In the genomic region with DNA sequence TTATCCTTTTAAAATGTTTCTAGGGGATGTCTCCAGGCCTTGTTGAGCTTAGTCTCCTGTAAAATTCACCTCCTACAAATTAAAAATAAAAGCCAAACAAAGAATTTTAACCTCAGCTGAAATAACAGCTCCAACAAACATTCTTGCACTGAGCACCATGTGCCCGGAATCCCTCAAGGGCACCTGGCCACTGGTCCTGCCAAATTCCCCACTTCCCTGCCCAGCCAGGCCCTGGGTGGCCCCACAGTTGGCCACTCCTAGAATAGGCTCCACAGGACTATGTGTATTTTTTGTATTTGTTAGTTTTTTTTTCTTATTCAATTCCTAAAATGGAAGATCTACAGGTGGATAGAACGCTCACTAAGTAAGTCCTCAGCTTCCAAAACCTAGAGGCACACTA, we compare ENCODE assay signal across 19 cellular contexts. TPM values are rescaled to one million over a fixed set of nuclear protein-coding genes. Genes with fewer than 3 reads are reported as not detected.
"Had no signal": no experiment of that assay in that cellular context is flagged by ENCODE, and none has a peak within 500 bp of the region (broad histone marks: within the 10 kb centered on the region; RNA-seq: fewer than 3 reads in every experiment).

No MANE protein-coding gene starts in this region.

- H3K9me3 ChIP-seq: heart left ventricle, SJSA1, tibial nerve had no signal

- ATAC-seq: sciatic nerve had no signal

- H3K36me3 ChIP-seq: heart left ventricle, SJSA1, tibial nerve had no signal

- DNase-seq: activated CD4-positive, alpha-beta T cell treated with anti-CD3 and anti-CD28 coated beads, Interleukin-2, amount 10 ng/mL, durations not matched to agents 7 days and 5 days; activated naive CD4-positive, alpha-beta T cell; activated naive CD8-positive, alpha-beta T cell treated with anti-CD3 and anti-CD28 coated beads, Interleukin-2, amount 10 ng/mL, durations not matched to agents 7 days and 5 days; activated T-cell treated with anti-CD3 and anti-CD28 coated beads for 4 hours; anterior cingulate cortex; dorsolateral prefrontal cortex; heart left ventricle; nucleus accumbens; stimulated activated CD4-positive, alpha-beta T cell treated with anti-CD3 and anti-CD28 coated beads, Interleukin-1b, Interleukin-23, amount 100 ng/mL, for 48 hours; SW 1271 had no signal

- H3K27ac ChIP-seq: dorsolateral prefrontal cortex, heart left ventricle, SJSA1, tibial nerve had no signal

- H3K27me3 ChIP-seq: dorsolateral prefrontal cortex had no signal

- H3K4me3 ChIP-seq: dorsolateral prefrontal cortex, heart left ventricle, SJSA1, tibial nerve had no signal

RNA-seq across cellular contexts. Expression of gene PLA2G4E, which starts 33.1 kb away (rescaled TPM):
- total RNA-seq: activated CD4-positive, alpha-beta T cell treated with anti-CD3 and anti-CD28 coated beads, Interleukin-2, amount 10 ng/mL, durations not matched to agents 7 days and 5 days; activated CD8-positive, alpha-beta memory T cell treated with anti-CD3 and anti-CD28 coated beads for 36 hours; activated naive CD8-positive, alpha-beta T cell treated with anti-CD3 and anti-CD28 coated beads, Interleukin-2, amount 10 ng/mL, durations not matched to agents 7 days and 5 days; cerebellum; endodermal cell; epithelial cell of proximal tubule; frontal cortex; progenitor cell of endocrine pancreas; sciatic nerve; SJSA1; tibial nerve had no signal

RNA-seq across cellular contexts. Expression of gene PLA2G4D, which starts 40.4 kb away (rescaled TPM):
- total RNA-seq: activated CD4-positive, alpha-beta T cell treated with anti-CD3 and anti-CD28 coated beads, Interleukin-2, amount 10 ng/mL, durations not matched to agents 7 days and 5 days; activated CD8-positive, alpha-beta memory T cell treated with anti-CD3 and anti-CD28 coated beads for 36 hours; activated naive CD8-positive, alpha-beta T cell treated with anti-CD3 and anti-CD28 coated beads, Interleukin-2, amount 10 ng/mL, durations not matched to agents 7 days and 5 days; endodermal cell; epithelial cell of proximal tubule; heart left ventricle; progenitor cell of endocrine pancreas; sciatic nerve; SJSA1; tibial nerve had no signal
